ENCODE assay signal across 9 cellular contexts in genomic region chr6:73739097-73739496, GRCh38. TPM values are rescaled to one million over a fixed set of nuclear protein-coding genes. Genes with fewer than 3 reads are reported as not detected.
DNase-seq lines count a peak whose midpoint lies in the region; ATAC-seq, FAIRE-seq and TF ChIP-seq lines count a peak whose summit lies in the region.
"Had no signal": no experiment of that assay in that cellular context is flagged by ENCODE, and none has a peak within 500 bp of the region (broad histone marks: within the 10 kb centered on the region; RNA-seq: fewer than 3 reads in every experiment).

No MANE protein-coding gene starts in this region.

- no peaks in the 10 kb centered on the region for H3K9me3 ChIP-seq in RWPE2 (ENCODE audit: severe bottlenecking)

- TF ChIP-seq CTCF in RWPE2 (IDR thresholded peaks at IDR 0.05; ENCODE audit: poor library complexity, severe bottlenecking) (peak; percentile 84), nephron (IDR thresholded peaks at IDR 0.05; ENCODE audit: unreplicated experiment in 3 of 3) (peak; percentile 69 to 83 (median 73))

- peaks cover 90% of the 10 kb centered on the region for H3K36me3 ChIP-seq in RWPE2 (ENCODE audit: low read depth)

- ATAC-seq in GM21723 (IDR thresholded peaks at IDR 0.05; ENCODE audit: unreplicated experiment) = peak; percentile 82
- ATAC-seq in RWPE2 (ENCODE audit: low read depth) = 0 out of 3 replicates have a peak, but pooled peaks have one; percentile 19

- H3K36me3 Mint-ChIP-seq in nephron (ENCODE audit: low read depth) = no peaks in the 10 kb centered on the region
- H3K36me3 Mint-ChIP-seq: activated naive CD4-positive, alpha-beta T cell treated with anti-CD3 and anti-CD28 coated beads, Interleukin-2, amount 50 U/mL, for 24 hours had no signal

- H3K4me1 ChIP-seq in RWPE2 (ENCODE audit: insufficient read depth, poor library complexity, severe bottlenecking) = no peaks in the 10 kb centered on the region

- H3K4me1 Mint-ChIP-seq in nephron = peaks cover 17% of the 10 kb centered on the region
- H3K4me1 Mint-ChIP-seq: activated naive CD4-positive, alpha-beta T cell treated with anti-CD3 and anti-CD28 coated beads, Interleukin-2, amount 50 U/mL, for 24 hours had no signal

- H3K9me3 Mint-ChIP-seq in nephron = no peaks in the 10 kb centered on the region
- H3K9me3 Mint-ChIP-seq: activated naive CD4-positive, alpha-beta T cell treated with anti-CD3 and anti-CD28 coated beads, Interleukin-2, amount 50 U/mL, for 24 hours; stimulated activated naive CD8-positive, alpha-beta T cell treated with anti-CD3 and anti-CD28 coated beads, Interleukin-15, Interleukin-2, amounts not matched to agents 100 ng/mL and 50 ng/mL, for 24 hours had no signal

- no peak overlapping the region for H3K27ac ChIP-seq in RWPE2 (ENCODE audit: poor library complexity, severe bottlenecking)

- no peak overlapping the region for H3K4me3 ChIP-seq in RWPE2 (ENCODE audit: severe bottlenecking)

- H3K27me3 ChIP-seq in RWPE2 (ENCODE audit: insufficient read depth, poor library complexity, severe bottlenecking) = no peaks in the 10 kb centered on the region

- no peak for FAIRE-seq in GM12891 (lab: Jason Lieb, UNC)

- H3K4me3 Mint-ChIP-seq in nephron = no peak overlapping the region
- H3K4me3 Mint-ChIP-seq: activated naive CD4-positive, alpha-beta T cell treated with anti-CD3 and anti-CD28 coated beads, Interleukin-2, amount 50 U/mL, for 24 hours; stimulated activated naive CD8-positive, alpha-beta T cell treated with anti-CD3 and anti-CD28 coated beads, Interleukin-15, Interleukin-2, amounts not matched to agents 100 ng/mL and 50 ng/mL, for 24 hours had no signal

- DNase-seq in GM03348 (ENCODE audit: low spot score) = peak; percentile 65
- peak; percentile 75 for DNase-seq in M059J (ENCODE audit: low read depth)
- DNase-seq in RWPE2 (ENCODE audit: low spot score) = no peak
- peak; percentile 58 to 77 for DNase-seq in erythroblast (lab: John Stamatoyannopoulos, UW)
- DNase-seq in GM12891 (ENCODE audit: insufficient read length, low spot score) = no peak

- H3K27ac Mint-ChIP-seq in nephron = peak overlapping the region in 1 of 3 experiments; percentile 30
- H3K27ac Mint-ChIP-seq: activated naive CD4-positive, alpha-beta T cell treated with anti-CD3 and anti-CD28 coated beads, Interleukin-2, amount 50 U/mL, for 24 hours; stimulated activated naive CD8-positive, alpha-beta T cell treated with anti-CD3 and anti-CD28 coated beads, Interleukin-15, Interleukin-2, amounts not matched to agents 100 ng/mL and 50 ng/mL, for 24 hours had no signal

- no peak for TF ChIP-seq POLR2A in erythroblast (IDR thresholded peaks at IDR 0.05; ENCODE audit: low read length)
- TF ChIP-seq POLR2A in GM12891 (IDR thresholded peaks at IDR 0.05; ENCODE audit: low read depth, low read length) = no peak

- no peaks in the 10 kb centered on the region for H3K27me3 Mint-ChIP-seq in nephron (ENCODE audit: low read depth)
- H3K27me3 Mint-ChIP-seq: activated naive CD4-positive, alpha-beta T cell treated with anti-CD3 and anti-CD28 coated beads, Interleukin-2, amount 50 U/mL, for 24 hours; stimulated activated naive CD8-positive, alpha-beta T cell treated with anti-CD3 and anti-CD28 coated beads, Interleukin-15, Interleukin-2, amounts not matched to agents 100 ng/mL and 50 ng/mL, for 24 hours had no signal

TF ChIP-seq in GM12891, 5 proteins besides CTCF, POLR2A, EP300 and RAD21:
- TF ChIP-seq SPI1 (IDR thresholded peaks at IDR 0.05; ENCODE audit: low read depth, low read length) = no peak
- TF ChIP-seq TAF1 (IDR thresholded peaks at IDR 0.05; ENCODE audit: low read depth, low read length) = no peak
- no peak for TF ChIP-seq POLR2AphosphoS5 (IDR thresholded peaks at IDR 0.05; ENCODE audit: low read depth, low read length)
- TF ChIP-seq PAX5 (IDR thresholded peaks at IDR 0.05; ENCODE audit: insufficient read depth, low read length, severe bottlenecking) = no peak
- TF ChIP-seq POU2F2 (IDR thresholded peaks at IDR 0.05; ENCODE audit: low read depth, low read length) = no peak

RNA-seq across cellular contexts. Expression of gene CD109, which starts 43.1 kb away (rescaled TPM):
- 24.0 and 39.3 TPM in 2 replicates for total RNA-seq in M059J (2014; rRNA removed; shearing (Covaris generic))
- polyA plus RNA-seq in GM12891 (2012; ENCODE audit: low read depth, missing spikeins) = 0.87 TPM

Comparison
In these comparisons a context has a peak if more than half of its experiments do, and no peak if none do; other contexts are left out.
1. DNase-seq: peak in GM03348 (single experiment), M059J (single experiment) and erythroblast (2 of 2); none in RWPE2 (single experiment) and GM12891 (single experiment).